In genomic region chr7:141585592-141586510, GRCh38 we compare ENCODE assay signal across 8 cellular contexts. TPM values are rescaled to one million over a fixed set of nuclear protein-coding genes. Genes with fewer than 3 reads are reported as not detected.
DNase-seq lines count a peak whose midpoint lies in the region; ATAC-seq and TF ChIP-seq lines count a peak whose summit lies in the region.

No MANE protein-coding gene starts in this region.

- H3K4me1 ChIP-seq in osteoblast (ENCODE audit: insufficient read depth, low read length) (peaks cover 22% of the 10 kb centered on the region), mucosa of descending colon (ENCODE audit: low read depth) (no peaks in the 10 kb centered on the region)

- H3K4me2 ChIP-seq in osteoblast (ENCODE audit: insufficient read depth, low read length) = peak overlapping the region; percentile 71

- intact Hi-C loops in mucosa of descending colon (cut with DNase I, micrococcal nuclease) = no loop called here

- no peak overlapping the region for H2AFZ ChIP-seq in osteoblast (ENCODE audit: low read length)

- peaks cover 4% of the 10 kb centered on the region for H3K79me2 ChIP-seq in osteoblast (ENCODE audit: insufficient read depth, low read length)

- H3K9me3 ChIP-seq in osteoblast (ENCODE audit: low read depth, low read length) (no peaks in the 10 kb centered on the region), mucosa of descending colon (peaks cover 1% of the 10 kb centered on the region)

- peak overlapping the region; percentile 80 for H3K27ac ChIP-seq in osteoblast (ENCODE audit: low read depth, low read length)

- ATAC-seq in GM18873 (IDR thresholded peaks at IDR 0.05; ENCODE audit: low FRiP score, unreplicated experiment) (peak; percentile 79), HG03159 (IDR thresholded peaks at IDR 0.05; ENCODE audit: unreplicated experiment) (peak; percentile 73), mucosa of descending colon (no peak), omental fat pad (ENCODE audit: low FRiP score) (no peak)

- H3K4me3 ChIP-seq in osteoblast (ENCODE audit: insufficient read depth, low read length) = peak overlapping the region; percentile 33
- no peak overlapping the region for H3K4me3 ChIP-seq in mucosa of descending colon

- DNase-seq in A172 (ENCODE audit: low spot score) = peak; percentile 73
- peak; percentile 22 for DNase-seq in activated naive CD4-positive, alpha-beta T cell treated with anti-CD3 and anti-CD28 coated beads, Interleukin-2, amount 50 U/mL, for 16 hours
- DNase-seq in osteoblast (ENCODE audit: insufficient read length, low spot score, missing footprints) = peak; percentile 84
- DNase-seq in mucosa of descending colon = no peak
- no peak for DNase-seq in omental fat pad (ENCODE audit: low spot score)
- DNase-seq in middle frontal gyrus (ENCODE audit: extremely low spot score, low spot score) = no peak

- TF ChIP-seq CTCF in osteoblast (IDR thresholded peaks at IDR 0.05; ENCODE audit: extremely low read depth, low read depth, low read length) = no peak
- TF ChIP-seq CTCF in mucosa of descending colon (IDR thresholded peaks at IDR 0.05) = no peak
- no peak for TF ChIP-seq CTCF in omental fat pad (IDR thresholded peaks at IDR 0.05)

- no peaks in the 10 kb centered on the region for H3K27me3 ChIP-seq in osteoblast (ENCODE audit: insufficient read depth, low read length)

- no peaks in the 10 kb centered on the region for H4K20me1 ChIP-seq in osteoblast (ENCODE audit: insufficient read depth, low read length)

- H3K36me3 ChIP-seq in osteoblast (ENCODE audit: insufficient read depth, low read length) (no peaks in the 10 kb centered on the region), mucosa of descending colon (ENCODE audit: low read depth) (no peaks in the 10 kb centered on the region)

RNA-seq across cellular contexts. Expression of gene AGK, which starts 34.6 kb away (rescaled TPM):
- total RNA-seq in A172 (2014; rRNA removed; shearing (Covaris generic)) = 29.2 and 30.4 TPM in 2 replicates
- 23.9 and 26.1 TPM in 2 replicates for total RNA-seq in osteoblast
- total RNA-seq in mucosa of descending colon = 10 to 100 TPM; 16.7 to 20.7 (median 17.6) TPM
- total RNA-seq in omental fat pad = 10 to 100 TPM; 17.3 to 22.5 (median 19.7) TPM

Comparison
In these comparisons a context has a peak if more than half of its experiments do, and no peak if none do; other contexts are left out.
1. DNase-seq: peak in A172 (single experiment), activated naive CD4-positive, alpha-beta T cell treated with anti-CD3 and anti-CD28 coated beads, Interleukin-2, amount 50 U/mL, for 16 hours (single experiment) and osteoblast (single experiment); none in mucosa of descending colon (0 of 3), omental fat pad (single experiment) and middle frontal gyrus (single experiment).
2. ATAC-seq: peak in GM18873 (single experiment) and HG03159 (single experiment); none in mucosa of descending colon (single experiment) and omental fat pad (single experiment).